In genomic region chr5:79999722-80000121, GRCh38 we compare ENCODE assay signal across 24 cellular contexts.
"Had no signal": no experiment of that assay in that cellular context is flagged by ENCODE, and none has a peak within 500 bp of the region (broad histone marks: within the 10 kb centered on the region; RNA-seq: fewer than 3 reads in every experiment).

No MANE protein-coding gene starts in this region.

- H3K4me3 ChIP-seq: esophagus squamous epithelium, gastrocnemius medialis, heart right ventricle, left lung, lower lobe of right lung, mucosa of descending colon had no signal

- H3K36me3 ChIP-seq: esophagus squamous epithelium, gastrocnemius medialis, heart right ventricle, left lung, lower lobe of right lung had no signal

- H3K27ac ChIP-seq: epithelial cell of prostate, esophagus squamous epithelium, gastrocnemius medialis, heart right ventricle, left lung, lower lobe of right lung had no signal

- H3K9me3 Mint-ChIP-seq: dendritic cell treated with granulocyte-macrophage colony-stimulating factor and Interleukin-4, amounts not matched to agents 40 ng/mL and 50 ng/mL, for 4 days; effector memory CD8-positive, alpha-beta T cell; endodermal cell; mesothelial cell of epicardium had no signal

- ATAC-seq: effector memory CD8-positive, alpha-beta T cell; esophagus mucosa; gastrocnemius medialis; heart right ventricle; left cardiac atrium; left lung; left ventricle myocardium superior; lower lobe of right lung; mucosa of descending colon had no signal

- H3K9me3 ChIP-seq: esophagus squamous epithelium, gastrocnemius medialis, heart right ventricle, left lung, lower lobe of right lung, mucosa of descending colon had no signal

- H3K4me1 Mint-ChIP-seq: mesothelial cell of epicardium had no signal

- H3K27me3 ChIP-seq: gastrocnemius medialis, heart right ventricle, left lung had no signal

- H3K27ac Mint-ChIP-seq: dendritic cell treated with granulocyte-macrophage colony-stimulating factor and Interleukin-4, amounts not matched to agents 40 ng/mL and 50 ng/mL, for 4 days; effector memory CD8-positive, alpha-beta T cell; endodermal cell; mesothelial cell of epicardium; naive B cell had no signal

- DNase-seq: cortex of kidney; effector CD8-positive, alpha-beta T cell; effector memory CD8-positive, alpha-beta T cell; endodermal cell; erythroblast; esophagus squamous epithelium; foreskin fibroblast; foreskin melanocyte; gastrocnemius medialis; glutamatergic neuron; head of caudate nucleus; heart right ventricle; hippocampal formation; left cardiac atrium; left lung; left ventricle myocardium superior; lower lobe of right lung; mesenchymal stem cell; mucosa of descending colon; naive B cell had no signal

- H3K4me1 ChIP-seq: esophagus squamous epithelium, gastrocnemius medialis, heart right ventricle, left lung, lower lobe of right lung had no signal

- H3K4me3 Mint-ChIP-seq: dendritic cell treated with granulocyte-macrophage colony-stimulating factor and Interleukin-4, amounts not matched to agents 40 ng/mL and 50 ng/mL, for 4 days; effector memory CD8-positive, alpha-beta T cell; endodermal cell; mesothelial cell of epicardium; naive B cell had no signal
